In genomic region chr17:40103082-40103741, GRCh38 we compare ENCODE assay signal across 10 cellular contexts. TPM values are rescaled to one million over a fixed set of nuclear protein-coding genes. Genes with fewer than 3 reads are reported as not detected.
DNase-seq lines count a peak whose midpoint lies in the region; ATAC-seq and TF ChIP-seq lines count a peak whose summit lies in the region.
"Had no signal": no experiment of that assay in that cellular context is flagged by ENCODE, and none has a peak within 500 bp of the region (broad histone marks: within the 10 kb centered on the region; RNA-seq: fewer than 3 reads in every experiment).

No MANE protein-coding gene starts in this region.

- H3K9me3 ChIP-seq in HEK293 (ENCODE audit: control insufficient read depth, insufficient read depth, low read depth, low read length) = no peaks in the 10 kb centered on the region
- H3K9me3 ChIP-seq: neutrophil had no signal

- no peak overlapping the region for H3K27ac ChIP-seq in HEK293 (ENCODE audit: extremely low read depth, low read depth, low read length)
- H3K27ac ChIP-seq in layer of hippocampus (ENCODE audit: low read depth, low read length) = peak overlapping the region; percentile 49
- H3K27ac ChIP-seq: neutrophil had no signal

- H3K4me3 ChIP-seq in HEK293 (ENCODE audit: low read depth, low read length) = no peak overlapping the region

- peaks cover 91 to 97% (median 94%) of the 10 kb centered on the region in 3 donors for H3K4me1 Mint-ChIP-seq in T-cell
- peaks cover 97% of the 10 kb centered on the region for H3K4me1 Mint-ChIP-seq in stimulated activated effector memory CD8-positive, alpha-beta T cell treated with anti-CD3 and anti-CD28 coated beads, Interleukin-12 subunit alpha, Interleukin-12 subunit beta, amount 100 ng/mL, for 72 hours

- POLR2A ChIA-PET in HEK293 (lab: Yijun Ruan, JAX) (interaction anchor here (3.6 kb wide), 1 partner anchor 10 kb away, joined by 26 read pairs; no protein-coding TSS in a partner anchor), T-cell (lab: Charles Lee) (no interaction called here)

- H3K36me3 Mint-ChIP-seq in T-cell = no peaks in the 10 kb centered on the region
- peaks cover 31% of the 10 kb centered on the region for H3K36me3 Mint-ChIP-seq in stimulated activated effector memory CD8-positive, alpha-beta T cell treated with anti-CD3 and anti-CD28 coated beads, Interleukin-12 subunit alpha, Interleukin-12 subunit beta, amount 100 ng/mL, for 72 hours

- H3K36me3 ChIP-seq in HEK293 (ENCODE audit: control insufficient read depth in 2 of 2, insufficient read depth in 1 of 2, low read length in 2 of 2) = no peaks in the 10 kb centered on the region
- H3K36me3 ChIP-seq: neutrophil had no signal

- TF ChIP-seq CTCF in HEK293 (tag by site-specific recombination; IDR thresholded peaks at IDR 0.05) = no peak

- H3K27me3 ChIP-seq in layer of hippocampus (ENCODE audit: control insufficient read depth, insufficient read depth, low read length) = no peaks in the 10 kb centered on the region
- H3K27me3 ChIP-seq: neutrophil had no signal

- DNase-seq in T-cell (no peak), NCI-H1436 (lab: John Stamatoyannopoulos, UW) (no peak)
- DNase-seq in stimulated activated effector memory CD8-positive, alpha-beta T cell treated with anti-CD3 and anti-CD28 coated beads, Interleukin-12 subunit alpha, Interleukin-12 subunit beta, amount 100 ng/mL, for 72 hours (ENCODE audit: low spot score in 2 of 2) = no peak
- DNase-seq: aorta had no signal

- peak overlapping the region in 2 of 3 donors; percentile 24 to 60 for H3K4me3 Mint-ChIP-seq in T-cell
- peak overlapping the region; percentile 46 for H3K4me3 Mint-ChIP-seq in stimulated activated effector memory CD8-positive, alpha-beta T cell treated with anti-CD3 and anti-CD28 coated beads, Interleukin-12 subunit alpha, Interleukin-12 subunit beta, amount 100 ng/mL, for 72 hours

- H3K9me3 Mint-ChIP-seq in T-cell = no peaks in the 10 kb centered on the region
- H3K9me3 Mint-ChIP-seq in stimulated activated effector memory CD8-positive, alpha-beta T cell treated with anti-CD3 and anti-CD28 coated beads, Interleukin-12 subunit alpha, Interleukin-12 subunit beta, amount 100 ng/mL, for 72 hours = no peaks in the 10 kb centered on the region

- H3K4me1 ChIP-seq in HEK293 (ENCODE audit: control insufficient read depth, insufficient read depth, low read length) = peaks cover 17% of the 10 kb centered on the region

- H3K27ac Mint-ChIP-seq in T-cell = peak overlapping the region; percentile 93 to 99
- H3K27ac Mint-ChIP-seq in stimulated activated effector memory CD8-positive, alpha-beta T cell treated with anti-CD3 and anti-CD28 coated beads, Interleukin-12 subunit alpha, Interleukin-12 subunit beta, amount 100 ng/mL, for 72 hours = peak overlapping the region; percentile 64

- H3K27me3 Mint-ChIP-seq in T-cell = no peaks in the 10 kb centered on the region

- ATAC-seq in T-cell (replicated peaks in 1 of 4) (no peak), HG02852 (IDR thresholded peaks at IDR 0.05; ENCODE audit: unreplicated experiment) (no peak), GM19351 (IDR thresholded peaks at IDR 0.05; ENCODE audit: unreplicated experiment) (no peak), GM18861 (IDR thresholded peaks at IDR 0.05; ENCODE audit: unreplicated experiment) (no peak)
- ATAC-seq in stimulated activated effector memory CD8-positive, alpha-beta T cell treated with anti-CD3 and anti-CD28 coated beads, Interleukin-12 subunit alpha, Interleukin-12 subunit beta, amount 100 ng/mL, for 72 hours = no peak

- CTCF ChIA-PET in HEK293 (lab: Yijun Ruan, JAX) (interaction anchor here (0.6 to 7.2 kb wide), 10 partner anchors 9 to 171 kb away, joined by 3 to 61 read pairs (median 4); no protein-coding TSS in a partner anchor), T-cell (lab: Charles Lee) (interaction anchor here in 1 of 2 donors (0.8 kb wide), 1 partner anchor 10 kb away, joined by 4 read pairs; no protein-coding TSS in a partner anchor)

TF ChIP-seq in HEK293, 187 proteins besides CTCF, POLR2A, EP300 and RAD21 (continues in another document):
- TF ChIP-seq ZNF132 (tag by site-specific recombination; IDR thresholded peaks at IDR 0.05; ENCODE audit: borderline replicate concordance) = no peak
- 0 out of 2 replicates have a peak, but pooled peaks have one; percentile 15 for TF ChIP-seq SP2 (tag by site-specific recombination; IDR thresholded peaks at IDR 0.05)
- TF ChIP-seq ZNF214 (tag by site-specific recombination; IDR thresholded peaks at IDR 0.05; ENCODE audit: borderline replicate concordance) = no peak
- 0 out of 2 replicates have a peak, but pooled peaks have one; percentile 18 for TF ChIP-seq KLF17 (tag by site-specific recombination; IDR thresholded peaks at IDR 0.05)
- no peak for TF ChIP-seq ZNF157 (tag by site-specific recombination; IDR thresholded peaks at IDR 0.05)
- no peak for TF ChIP-seq ZNF292 (tag by site-specific recombination; IDR thresholded peaks at IDR 0.05; ENCODE audit: borderline replicate concordance, low read depth)
- TF ChIP-seq HOXD13 (CRISPR knock-in tag; IDR thresholded peaks at IDR 0.05; ENCODE audit: borderline replicate concordance) = no peak
- no peak for TF ChIP-seq ZNF26 (tag by site-specific recombination; IDR thresholded peaks at IDR 0.05)
- TF ChIP-seq PRDM10 (tag by site-specific recombination; IDR thresholded peaks at IDR 0.05) = no peak
- no peak for TF ChIP-seq ZNF600 (tag by site-specific recombination; IDR thresholded peaks at IDR 0.05)
- no peak for TF ChIP-seq ZNF341 (tag by site-specific recombination; IDR thresholded peaks at IDR 0.05; ENCODE audit: low read depth)
- no peak for TF ChIP-seq ZNF449 (tag by site-specific recombination; IDR thresholded peaks at IDR 0.05)

RNA-seq across cellular contexts. Expression of gene NR1D1, which starts 2.8 kb away (rescaled TPM):
- total RNA-seq in T-cell = 10 to 100 TPM; 11.5 to 33.6 (median 21.9) TPM

RNA-seq across cellular contexts. Expression of gene MSL1, which starts 18.6 kb away (rescaled TPM):
- total RNA-seq in T-cell = 100 to 1,000 TPM; 106 to 136 (median 115) TPM

RNA-seq across cellular contexts. Expression of gene CASC3, which starts 37.1 kb away (rescaled TPM):
- total RNA-seq in T-cell = 100 to 1,000 TPM; 116 to 161 (median 126) TPM

RNA-seq across cellular contexts. Expression of gene THRA, which starts 40.4 kb away (rescaled TPM):
- 10 to 100 TPM; 30.4 to 54.0 (median 48.9) TPM for total RNA-seq in T-cell

RNA-seq across cellular contexts. Expression of gene MED24, which starts 49.0 kb away (rescaled TPM):
- total RNA-seq in T-cell = 100 to 1,000 TPM in 1 of 5 donors, 10 to 100 TPM in 4; 75.9 to 104 (median 87.0) TPM
